28 cellular contexts compared by ENCODE assay signal in the genomic region with DNA sequence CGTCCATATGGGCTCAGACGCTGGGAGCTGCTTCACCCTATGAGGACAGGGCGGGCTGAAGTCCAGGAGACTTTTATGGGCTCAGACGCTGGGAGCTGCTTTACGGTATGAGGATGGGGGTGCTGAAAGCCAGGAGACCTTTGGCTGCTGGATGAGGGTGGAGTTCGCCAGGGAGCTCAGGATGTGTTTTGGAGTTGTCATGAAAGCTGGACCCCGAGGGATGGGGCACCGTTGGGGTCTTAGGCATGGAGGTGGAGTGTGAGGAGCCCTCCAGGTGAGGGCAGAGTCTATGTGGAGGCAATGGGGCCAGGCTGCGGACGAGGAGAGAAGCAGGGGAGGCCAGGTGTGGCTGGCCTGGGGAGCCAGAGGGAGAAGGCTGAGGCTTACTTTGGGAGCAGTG.
"Had no signal": no experiment of that assay in that cellular context is flagged by ENCODE, and none has a peak within 500 bp of the region (broad histone marks: within the 10 kb centered on the region; RNA-seq: fewer than 3 reads in every experiment).

No MANE protein-coding gene starts in this region.

- H3K27ac Mint-ChIP-seq: activated B cell treated with CpG ODN at 0.5 μM for 24 hours; activated CD4-positive, alpha-beta T cell treated with anti-CD3 and anti-CD28 coated beads, Interleukin-2, amount 10 ng/mL, durations not matched to agents 24 days and 14 days; activated CD8-positive, alpha-beta memory T cell treated with anti-CD3 and anti-CD28 coated beads, Interleukin-2, amount 10 ng/mL, durations not matched to agents 7 days and 5 days; activated naive CD4-positive, alpha-beta T cell treated with anti-CD3 and anti-CD28 coated beads for 36 hours; activated naive CD8-positive, alpha-beta T cell; activated T-helper 17 cell treated with anti-CD3 and anti-CD28 coated beads, Interleukin-2, amount 50 U/mL, for 72 hours; T-cell had no signal

- H3K4me3 Mint-ChIP-seq: activated B cell treated with CpG ODN at 0.5 μM for 24 hours; activated CD4-positive, alpha-beta T cell treated with anti-CD3 and anti-CD28 coated beads, Interleukin-2, amount 10 ng/mL, durations not matched to agents 24 days and 14 days; activated CD8-positive, alpha-beta memory T cell treated with anti-CD3 and anti-CD28 coated beads, Interleukin-2, amount 10 ng/mL, durations not matched to agents 7 days and 5 days; activated naive CD4-positive, alpha-beta T cell treated with anti-CD3 and anti-CD28 coated beads for 36 hours; activated naive CD8-positive, alpha-beta T cell; activated T-cell treated with anti-CD3 and anti-CD28 coated beads, Interleukin-2, amount 50 U/mL, for 4 hours; activated T-helper 17 cell treated with anti-CD3 and anti-CD28 coated beads, Interleukin-2, amount 50 U/mL, for 72 hours; brain; T-cell had no signal

- H3K27ac ChIP-seq: SK-N-MC had no signal

- H3K36me3 Mint-ChIP-seq: brain had no signal

- H3K27me3 Mint-ChIP-seq: activated CD4-positive, alpha-beta T cell treated with anti-CD3 and anti-CD28 coated beads, Interleukin-2, amount 10 ng/mL, durations not matched to agents 24 days and 14 days; activated naive CD8-positive, alpha-beta T cell; activated T-helper 17 cell treated with anti-CD3 and anti-CD28 coated beads, Interleukin-2, amount 50 U/mL, for 72 hours; T-cell had no signal

- H3K4me1 Mint-ChIP-seq: activated CD4-positive, alpha-beta T cell treated with anti-CD3 and anti-CD28 coated beads, Interleukin-2, amount 10 ng/mL, durations not matched to agents 24 days and 14 days had no signal

- DNase-seq: activated B cell treated with CpG ODN at 0.5 μM for 24 hours; activated CD4-positive, alpha-beta T cell treated with anti-CD3 and anti-CD28 coated beads for 1 hour; activated CD4-positive, alpha-beta T cell treated with anti-CD3 and anti-CD28 coated beads, Interleukin-2, amount 10 ng/mL, durations not matched to agents 24 days and 14 days; activated CD4-positive, alpha-beta T cell treated with anti-CD3 and anti-CD28 coated beads, Interleukin-2, amount 50 U/mL, for 48 hours; activated CD8-positive, alpha-beta memory T cell treated with anti-CD3 and anti-CD28 coated beads, Interleukin-2, amount 10 ng/mL, durations not matched to agents 7 days and 5 days; activated gamma-delta T cell; activated naive CD4-positive, alpha-beta T cell treated with anti-CD3 and anti-CD28 coated beads for 36 hours; activated T-cell treated with anti-CD3 and anti-CD28 coated beads, Interleukin-2, amount 50 U/mL, for 4 hours; amygdala; NCI-H1105 treated with DMSO at 0.1 percent for 48 hours; NCI-H1436 treated with DMSO at 0.1 percent for 48 hours; NCI-H1930; NCI-H2171; NCI-H226; NCI-H510A; NCI-H526 treated with DMSO at 0.1 percent for 48 hours; NCI-H82; OCI-M1; RPMI8226; T-helper 2 cell; T1000 had no signal

- FAIRE-seq: astrocyte, TTC549 had no signal

- H3K4me3 ChIP-seq: SK-N-MC had no signal
